10 cellular contexts compared by ENCODE assay signal in genomic region chr7:140525741-140526140, GRCh38. TPM values are rescaled to one million over a fixed set of nuclear protein-coding genes. Genes with fewer than 3 reads are reported as not detected.
DNase-seq lines count a peak whose midpoint lies in the region; ATAC-seq and TF ChIP-seq lines count a peak whose summit lies in the region.
"Had no signal": no experiment of that assay in that cellular context is flagged by ENCODE, and none has a peak within 500 bp of the region (broad histone marks: within the 10 kb centered on the region; RNA-seq: fewer than 3 reads in every experiment).

No MANE protein-coding gene starts in this region.

- H3K36me3 Mint-ChIP-seq in activated CD4-positive, alpha-beta T cell treated with anti-CD3 and anti-CD28 coated beads, Interleukin-2, amount 10 ng/mL, durations not matched to agents 24 days and 14 days (ENCODE audit: low read depth), result no peaks in the 10 kb centered on the region

- in situ Hi-C loops in ACHN (cut with HindIII; ENCODE audit: low pct_ligation_motif_present, low pct_unique_long_range_greater_than_20kb, low sequenced_read_pairs), result no loop called here

- 76 to 79% methylated on average over 8 to 10 of the region's 10 CpGs for WGBS in tibial nerve, 2 donors

- H3K9me3 Mint-ChIP-seq in activated CD4-positive, alpha-beta T cell treated with anti-CD3 and anti-CD28 coated beads, Interleukin-2, amount 10 ng/mL, durations not matched to agents 24 days and 14 days, result no peaks in the 10 kb centered on the region

- H3K27me3 Mint-ChIP-seq in activated CD4-positive, alpha-beta T cell treated with anti-CD3 and anti-CD28 coated beads, Interleukin-2, amount 10 ng/mL, durations not matched to agents 24 days and 14 days, result peaks cover 4% of the 10 kb centered on the region

- ATAC-seq in HG02870 (IDR thresholded peaks at IDR 0.05; ENCODE audit: unreplicated experiment), result no peak
- ATAC-seq: GM12878 had no signal

- H3K27ac ChIP-seq in effector memory CD4-positive, alpha-beta T cell (ENCODE audit: insufficient read depth, low read length, poor library complexity, severe bottlenecking), result no peak overlapping the region
- H3K27ac ChIP-seq in tibial nerve, result peak overlapping the region in 1 of 4 donors; percentile 25

- peak overlapping the region; percentile 4 for H3K4me3 ChIP-seq in effector memory CD4-positive, alpha-beta T cell (ENCODE audit: insufficient read depth, low read depth, low read length, poor library complexity, severe bottlenecking)
- H3K4me3 ChIP-seq in tibial nerve, result no peak overlapping the region
- H3K4me3 ChIP-seq: GM12878 had no signal

- peaks cover 6% of the 10 kb centered on the region for H3K4me1 Mint-ChIP-seq in activated CD4-positive, alpha-beta T cell treated with anti-CD3 and anti-CD28 coated beads, Interleukin-2, amount 10 ng/mL, durations not matched to agents 24 days and 14 days

- TF ChIP-seq EP300 in tibial nerve (IDR thresholded peaks at IDR 0.05), result no peak

- intact Hi-C loops in activated CD4-positive, alpha-beta T cell treated with anti-CD3 and anti-CD28 coated beads, Interleukin-2, amount 10 ng/mL, durations not matched to agents 24 days and 14 days (cut with micrococcal nuclease), result no loop called here

- no peak overlapping the region for H3K27ac Mint-ChIP-seq in activated CD4-positive, alpha-beta T cell treated with anti-CD3 and anti-CD28 coated beads, Interleukin-2, amount 10 ng/mL, durations not matched to agents 24 days and 14 days

- no peaks in the 10 kb centered on the region for H3K27me3 ChIP-seq in effector memory CD4-positive, alpha-beta T cell (replicated peaks; ENCODE audit: control insufficient read depth, insufficient read depth, low read length, poor library complexity, severe bottlenecking)
- H3K27me3 ChIP-seq in tibial nerve, result no peaks in the 10 kb centered on the region

- no peak for TF ChIP-seq CTCF in tibial nerve (IDR thresholded peaks at IDR 0.05)

- H3K4me3 Mint-ChIP-seq in activated CD4-positive, alpha-beta T cell treated with anti-CD3 and anti-CD28 coated beads, Interleukin-2, amount 10 ng/mL, durations not matched to agents 24 days and 14 days, result no peak overlapping the region

- no peaks in the 10 kb centered on the region for H3K36me3 ChIP-seq in effector memory CD4-positive, alpha-beta T cell (ENCODE audit: control insufficient read depth, insufficient read depth, low read length)
- peaks cover 0 to 35% (median 0%) of the 10 kb centered on the region in 3 donors for H3K36me3 ChIP-seq in tibial nerve

- peaks cover 18% of the 10 kb centered on the region for H3K4me1 ChIP-seq in effector memory CD4-positive, alpha-beta T cell (ENCODE audit: control insufficient read depth, insufficient read depth, low read length, poor library complexity, severe bottlenecking)
- peaks cover 0 to 20% (median 5%) of the 10 kb centered on the region in 4 donors for H3K4me1 ChIP-seq in tibial nerve

- DNase-seq in activated CD4-positive, alpha-beta T cell treated with anti-CD3 and anti-CD28 coated beads, Interleukin-2, amount 10 ng/mL, durations not matched to agents 24 days and 14 days, result peak; percentile 73
- DNase-seq in activated CD4-positive, alpha-beta T cell treated with anti-CD3 and anti-CD28 coated beads for 1 hour, result no peak
- DNase-seq in SW480 (ENCODE audit: low spot score) (peak; percentile 82), tibial nerve (ENCODE audit: low spot score in 2 of 2) (no peak), ACHN (no peak)
- peak in 2 of 3 donors; percentile 4 for DNase-seq in effector memory CD4-positive, alpha-beta T cell
- peak; percentile 8 for DNase-seq in stimulated activated CD8-positive, alpha-beta memory T cell treated with anti-CD3 and anti-CD28 coated beads, Interleukin-12 subunit alpha, Interleukin-12 subunit beta, amount 100 ng/mL, for 1 hour (ENCODE audit: low read depth)
- DNase-seq: HCEC 1CT had no signal

- no peak for TF ChIP-seq POLR2A in tibial nerve (IDR thresholded peaks at IDR 0.05)

- H3K9me3 ChIP-seq in effector memory CD4-positive, alpha-beta T cell (ENCODE audit: control insufficient read depth, low read length), result no peaks in the 10 kb centered on the region
- no peaks in the 10 kb centered on the region for H3K9me3 ChIP-seq in tibial nerve

RNA-seq across cellular contexts. Expression of gene MKRN1, which starts 46.4 kb away (rescaled TPM):
- total RNA-seq in activated CD4-positive, alpha-beta T cell treated with anti-CD3 and anti-CD28 coated beads, Interleukin-2, amount 10 ng/mL, durations not matched to agents 24 days and 14 days, result 59.7 and 67.5 TPM in 2 replicates
- 10 to 100 TPM; 45.9 to 75.7 (median 60.0) TPM for total RNA-seq in tibial nerve

Comparison
In these comparisons a context has a peak if more than half of its experiments do, and no peak if none do; other contexts are left out.
1. DNase-seq: peak in activated CD4-positive, alpha-beta T cell treated with anti-CD3 and anti-CD28 coated beads, Interleukin-2, amount 10 ng/mL, durations not matched to agents 24 days and 14 days (single experiment), SW480 (single experiment), effector memory CD4-positive, alpha-beta T cell (2 of 3) and stimulated activated CD8-positive, alpha-beta memory T cell treated with anti-CD3 and anti-CD28 coated beads, Interleukin-12 subunit alpha, Interleukin-12 subunit beta, amount 100 ng/mL, for 1 hour (single experiment); none in activated CD4-positive, alpha-beta T cell treated with anti-CD3 and anti-CD28 coated beads for 1 hour (single experiment), tibial nerve (0 of 2) and ACHN (single experiment).